In the genomic region with DNA sequence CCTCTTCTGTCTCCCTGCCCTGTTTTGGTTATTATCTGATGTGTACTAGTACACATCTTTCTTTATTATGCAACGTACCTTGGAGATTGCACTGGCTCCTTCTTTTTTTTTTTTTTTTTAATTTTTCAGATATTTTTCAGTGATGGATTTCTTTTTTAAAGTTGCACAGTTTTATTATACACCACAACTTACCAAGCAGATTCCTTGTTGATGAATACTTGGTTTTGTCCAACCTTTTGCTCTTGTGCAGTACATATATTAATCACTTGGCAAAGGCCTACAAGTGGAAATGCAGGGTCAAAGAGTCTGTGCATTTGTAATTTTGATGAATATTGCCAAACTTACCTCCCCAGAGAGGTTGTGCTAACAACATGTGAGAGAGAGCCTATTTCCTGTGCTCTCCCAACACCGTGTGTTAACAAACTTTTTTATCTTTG, we compare ENCODE assay signal across 10 cellular contexts. TPM values are rescaled to one million over a fixed set of nuclear protein-coding genes. Genes with fewer than 3 reads are reported as not detected.
A peak's percentile ranks its signal among the peaks of the same experiment; 100 is the strongest.
DNase-seq lines count a peak whose midpoint lies in the region; ATAC-seq and TF ChIP-seq lines count a peak whose summit lies in the region.
"Had no signal": no experiment of that assay in that cellular context is flagged by ENCODE, and none has a peak within 500 bp of the region (broad histone marks: within the 10 kb centered on the region; RNA-seq: fewer than 3 reads in every experiment).

No MANE protein-coding gene starts in this region.

- H2BK15ac ChIP-seq in mesendoderm (replicated peaks; ENCODE audit: low read depth) = no peak overlapping the region

- in situ Hi-C loops in gastrocnemius medialis (cut with MboI; ENCODE audit: low sequenced_read_pairs in 4 of 4) = no loop called here

- peak; percentile 76 for DNase-seq in EL
- peak; percentile 49 for DNase-seq in PC-3
- DNase-seq in esophagus squamous epithelium (lab: John Stamatoyannopoulos, UW) = no peak
- DNase-seq in gastrocnemius medialis = no peak
- DNase-seq in activated CD8-positive, alpha-beta memory T cell treated with anti-CD3 and anti-CD28 coated beads, Interleukin-2, amount 50 U/mL, for 4 hours = no peak
- no peak for DNase-seq in OCI-M2 (lab: John Stamatoyannopoulos, UW; ENCODE audit: unreplicated experiment)
- no peak for DNase-seq in kidney glomerular epithelial cell (lab: John Stamatoyannopoulos, UW)
- DNase-seq in mesendoderm = no peak
- DNase-seq: DMS79, NCI-H1048 had no signal

- no peaks in the 10 kb centered on the region for H3K9me2 ChIP-seq in PC-3 (replicated peaks; ENCODE audit: low read length)

- no peak overlapping the region for H3K4me3 ChIP-seq in PC-3 (ENCODE audit: low read length)
- H3K4me3 ChIP-seq in esophagus squamous epithelium = no peak overlapping the region
- no peak overlapping the region for H3K4me3 ChIP-seq in gastrocnemius medialis
- no peak overlapping the region for H3K4me3 ChIP-seq in mesendoderm (ENCODE audit: low read length)

- ATAC-seq in PC-3 (no peak), gastrocnemius medialis (peak in 1 of 2 donors; percentile 45)

- H3K23ac ChIP-seq in mesendoderm (ENCODE audit: low read length) = no peak overlapping the region

- H3F3A ChIP-seq in PC-3 (ENCODE audit: low read length, unreplicated experiment) = peaks cover 9% of the 10 kb centered on the region

- no peak overlapping the region for H2AK5ac ChIP-seq in mesendoderm (ENCODE audit: low read length)

- H3K4me1 ChIP-seq in PC-3 (ENCODE audit: insufficient read depth, low read length) (peaks cover 56% of the 10 kb centered on the region), esophagus squamous epithelium (peaks cover 9 to 81% (median 22%) of the 10 kb centered on the region in 3 donors), gastrocnemius medialis (peaks cover 10 to 28% of the 10 kb centered on the region in 2 donors), mesendoderm (ENCODE audit: control insufficient read depth, low read depth, low read length) (peaks cover 9% of the 10 kb centered on the region)

- H3K36me3 ChIP-seq in PC-3 (ENCODE audit: low read depth, low read length) (no peaks in the 10 kb centered on the region), esophagus squamous epithelium (no peaks in the 10 kb centered on the region), gastrocnemius medialis (no peaks in the 10 kb centered on the region), mesendoderm (ENCODE audit: control insufficient read depth, insufficient read depth, low read length) (no peaks in the 10 kb centered on the region)

- no peaks in the 10 kb centered on the region for H4K20me1 ChIP-seq in PC-3 (ENCODE audit: low read length)

- H2BK120ac ChIP-seq in mesendoderm (ENCODE audit: low read depth, low read length) = no peak overlapping the region

- H3K27me3 ChIP-seq in PC-3 (ENCODE audit: low read length) (no peaks in the 10 kb centered on the region), esophagus squamous epithelium (no peaks in the 10 kb centered on the region), gastrocnemius medialis (no peaks in the 10 kb centered on the region), mesendoderm (ENCODE audit: insufficient read depth, low read length, poor library complexity) (no peaks in the 10 kb centered on the region)

- no peak for TF ChIP-seq CTCF in PC-3 (conservative IDR thresholded peaks at IDR 0.05; ENCODE audit: low read depth, low read length)
- no peak for TF ChIP-seq CTCF in esophagus squamous epithelium (IDR thresholded peaks at IDR 0.05)
- no peak for TF ChIP-seq CTCF in gastrocnemius medialis (IDR thresholded peaks at IDR 0.05 in 4 of 5, conservative IDR thresholded peaks at IDR 0.05 in 1 of 5)

- no peak overlapping the region for H4K5ac ChIP-seq in mesendoderm (ENCODE audit: low read length)

- no peak overlapping the region for H2BK5ac ChIP-seq in mesendoderm (ENCODE audit: low read length)

- 69 to 74% methylated on average over 2 of the region's 2 CpGs for WGBS in esophagus squamous epithelium, 2 donors
- WGBS in mesendoderm (ENCODE audit: extremely low coverage, insufficient coverage, low lambda C conversion rate) = no CpG with 5 or more reads among the region's 2 CpGs

- no peak overlapping the region for H3K4ac ChIP-seq in mesendoderm (ENCODE audit: low read depth, low read length)

- no peak overlapping the region for H3K56ac ChIP-seq in mesendoderm (ENCODE audit: low read length)

- POLR2A ChIA-PET in PC-3 (lab: Charles Lee; ENCODE audit: unreplicated experiment) = no interaction called here

- BruUV-seq in PC-3 (replicated peaks; lab: Mats Ljungman, UMichigan) = no TSS peak

- H3K4me2 ChIP-seq in PC-3 (ENCODE audit: low read length) (peak overlapping the region; percentile 66), mesendoderm (ENCODE audit: low read length) (no peak overlapping the region)

- no peak overlapping the region for H2AFZ ChIP-seq in PC-3 (ENCODE audit: low read length)

- H3K79me2 ChIP-seq in PC-3 (ENCODE audit: low read length) (no peaks in the 10 kb centered on the region), mesendoderm (ENCODE audit: control insufficient read depth, insufficient read depth, low read length) (no peaks in the 10 kb centered on the region)

- H4K8ac ChIP-seq in mesendoderm (ENCODE audit: low read depth, low read length) = no peak overlapping the region

- TF ChIP-seq POLR2A in esophagus squamous epithelium (IDR thresholded peaks at IDR 0.05) (no peak), gastrocnemius medialis (IDR thresholded peaks at IDR 0.05) (no peak)

- peak overlapping the region; percentile 76 for H3K27ac ChIP-seq in PC-3 (ENCODE audit: low read length)
- H3K27ac ChIP-seq in esophagus squamous epithelium = peak overlapping the region in 3 of 4 donors; percentile 25 to 76 (median 68)
- H3K27ac ChIP-seq in gastrocnemius medialis = peak overlapping the region; percentile 58 to 77 (median 63)
- H3K27ac ChIP-seq in mesendoderm (ENCODE audit: low read depth, low read length) = no peak overlapping the region

- intact Hi-C loops in PC-3 (cut with micrococcal nuclease) (no loop called here), esophagus squamous epithelium (cut with DNase I) (no loop called here), gastrocnemius medialis (cut with DNase I; ENCODE audit: low total_unique reads) (no loop called here)

- H3K9ac ChIP-seq in PC-3 (ENCODE audit: low read length) (peak overlapping the region; percentile 45), mesendoderm (ENCODE audit: low read length) (no peak overlapping the region)

- CTCF ChIA-PET in PC-3 (lab: Charles Lee) = interaction anchor here (1.0 kb wide), 1 partner anchor 20 kb away, joined by 3 read pairs; no protein-coding TSS in a partner anchor

- H3K79me1 ChIP-seq in mesendoderm (ENCODE audit: low read length) = no peaks in the 10 kb centered on the region

- no peaks in the 10 kb centered on the region for H3K9me3 ChIP-seq in PC-3 (ENCODE audit: low read length)
- no peaks in the 10 kb centered on the region for H3K9me3 ChIP-seq in esophagus squamous epithelium
- no peaks in the 10 kb centered on the region for H3K9me3 ChIP-seq in gastrocnemius medialis

- no peak overlapping the region for H3K18ac ChIP-seq in mesendoderm (ENCODE audit: low read length)

RNA-seq across cellular contexts. Expression of a gene that starts 50.1 kb away (rescaled TPM):
- 8.2 and 10.5 TPM in 2 replicates for total RNA-seq in PC-3 (2014; rRNA removed)
- 10 to 100 TPM in 1 of 4 donors, 1 to 10 TPM in 3; 6.9 to 10.0 (median 8.9) TPM for total RNA-seq in esophagus squamous epithelium
- total RNA-seq in gastrocnemius medialis = 1 to 10 TPM; 1.3 to 3.1 (median 2.1) TPM
- 13.8 TPM for polyA plus RNA-seq in mesendoderm (2013, experiment 1 of 2)
- polyA plus RNA-seq in mesendoderm (2013, experiment 2 of 2) = 13.2 TPM

Comparison
In these comparisons a context has a peak if more than half of its experiments do, and no peak if none do; other contexts are left out.
1. DNase-seq: peak in EL (single experiment) and PC-3 (single experiment); none in esophagus squamous epithelium (single experiment), gastrocnemius medialis (0 of 2), activated CD8-positive, alpha-beta memory T cell treated with anti-CD3 and anti-CD28 coated beads, Interleukin-2, amount 50 U/mL, for 4 hours (single experiment), OCI-M2 (single experiment), kidney glomerular epithelial cell (single experiment) and mesendoderm (single experiment).